ENCODE assay signal across 29 cellular contexts in genomic region chr18:47601608-47602272, GRCh38.
A peak's percentile ranks its signal among the peaks of the same experiment; 100 is the strongest.
DNase-seq lines count a peak whose midpoint lies in the region; ATAC-seq, FAIRE-seq and TF ChIP-seq lines count a peak whose summit lies in the region.
"Had no signal": no experiment of that assay in that cellular context is flagged by ENCODE, and none has a peak within 500 bp of the region (broad histone marks: within the 10 kb centered on the region; RNA-seq: fewer than 3 reads in every experiment).

No MANE protein-coding gene starts in this region.

- DNase-seq in HepG2 (ENCODE audit: low spot score) (no peak), right lobe of liver (no peak), WTC11 (ENCODE audit: low spot score) (no peak), iPS-NIHi11 (ENCODE audit: low spot score) (peak; percentile 45), vagina (ENCODE audit: extremely low spot score in 2 of 2) (peak; percentile 47 to 77), Right ventricle myocardium superior (no peak), GM19239 (ENCODE audit: insufficient read length, low spot score) (no peak), COLO829 (ENCODE audit: low spot score) (no peak)
- DNase-seq: AML-193; CD4-positive, alpha-beta T cell; COR-L47; DMS53; GM23248; HCEC 1CT; IMR-90; KG1; MG63; NCI-H1105 treated with DMSO at 0.1 percent for 48 hours; NCI-H1694 treated with DMSO at 0.1 percent for 48 hours; NCI-H2081; NCI-H446; NCI-H524 treated with DMSO at 0.1 percent for 48 hours; NCI-H82; NK-92 treated with Interleukin-12 subunit alpha and Interleukin-12 subunit beta, amount 100 ng/mL, for 24 hours; RPMI8226; SHP77 had no signal

- intact Hi-C loops in HepG2 (cut with micrococcal nuclease; ENCODE audit: unreplicated experiment): no loop called here
- intact Hi-C loops in right lobe of liver (cut with DNase I): no loop called here
- intact Hi-C loops in vagina (cut with DNase I): no loop called here
- intact Hi-C loops in Right ventricle myocardium superior (cut with DNase I): no loop called here

- H3K4me3 Mint-ChIP-seq in WTC11: no peak overlapping the region
- H3K4me3 Mint-ChIP-seq: CD4-positive, alpha-beta T cell had no signal

- TF ChIP-seq POLR2A in HepG2 (IDR thresholded peaks at IDR 0.05; ENCODE audit: insufficient read depth in 1 of 2, low read depth in 2 of 2, low read length in 2 of 2) (no peak), right lobe of liver (IDR thresholded peaks at IDR 0.05) (no peak), vagina (IDR thresholded peaks at IDR 0.05) (no peak)

- TF ChIP-seq CTCF in HepG2 (CRISPR knock-in tag; IDR thresholded peaks at IDR 0.05) (no peak), right lobe of liver (IDR thresholded peaks at IDR 0.05) (no peak), WTC11 (IDR thresholded peaks at IDR 0.05) (no peak), vagina (IDR thresholded peaks at IDR 0.05) (no peak)

- no TSS peak for BruUV-seq in HepG2 (replicated peaks; lab: Mats Ljungman, UMichigan)

- no peak for TF ChIP-seq RAD21 in HepG2 (CRISPR knock-in tag; IDR thresholded peaks at IDR 0.05)

- 31% methylated on average over 11 of the region's 13 CpGs for WGBS in HepG2 (ENCODE audit: low lambda C conversion rate)
- WGBS in right lobe of liver (ENCODE audit: insufficient coverage, low coverage, low lambda C conversion rate, missing lambda C conversion rate): 75% methylated on average over 11 of the region's 13 CpGs

- H3K4me2 ChIP-seq in HepG2 (ENCODE audit: low read depth, low read length): no peak overlapping the region
- H3K4me2 ChIP-seq: A549; BLaER1 treated with 17β-estradiol and CSF1 and Interleukin-3, amounts not matched to agents 10 nM and 100 nM had no signal

- peaks cover 5% of the 10 kb centered on the region for H3K9me3 Mint-ChIP-seq in WTC11
- H3K9me3 Mint-ChIP-seq: CD4-positive, alpha-beta T cell had no signal

- H3K27ac ChIP-seq in HepG2 (ENCODE audit: extremely low read length, insufficient read depth, low read length) (no peak overlapping the region), right lobe of liver (no peak overlapping the region), vagina (no peak overlapping the region)
- H3K27ac ChIP-seq: A549; BLaER1 treated with 17β-estradiol and CSF1 and Interleukin-3, amounts not matched to agents 10 nM and 100 nM; GM23248 had no signal

- CTCF ChIA-PET in HepG2 (lab: Yijun Ruan, JAX; ENCODE audit: low intra/inter-chr PET ratio, low total read pairs): no interaction called here
- CTCF ChIA-PET in WTC11 (lab: Charles Lee): interaction anchor here (1.0 to 1.2 kb wide), 4 partner anchors 11 to 171 kb away, joined by 3 to 7 read pairs (median 4); no protein-coding TSS in a partner anchor

- in situ Hi-C loops in HepG2 (cut with HindIII; ENCODE audit: extremely low pct_ligation_motif_present, low pct_unique_long_range_greater_than_20kb): no loop called here

- H3K27ac Mint-ChIP-seq in WTC11: no peak overlapping the region
- H3K27ac Mint-ChIP-seq: CD4-positive, alpha-beta T cell had no signal

- peak; percentile 42; the same call in 2 of the 3 replicates for ATAC-seq in HepG2
- ATAC-seq in right lobe of liver: no peak
- peak; percentile 84 for ATAC-seq in WTC11
- ATAC-seq in Right ventricle myocardium superior (ENCODE audit: poor library complexity): no peak
- ATAC-seq: A549 had no signal

- H3K27me3 ChIP-seq in HepG2 (ENCODE audit: control insufficient read depth in 1 of 2, insufficient read depth in 2 of 2, low read length in 2 of 2): no peaks in the 10 kb centered on the region
- H3K27me3 ChIP-seq in right lobe of liver: no peaks in the 10 kb centered on the region
- no peaks in the 10 kb centered on the region for H3K27me3 ChIP-seq in vagina
- H3K27me3 ChIP-seq: BLaER1 treated with 17β-estradiol and CSF1 and Interleukin-3, amounts not matched to agents 10 nM and 100 nM had no signal

- H3K36me3 ChIP-seq in HepG2 (replicated peaks in 1 of 2; ENCODE audit: control insufficient read depth in 1 of 2, insufficient read depth in 2 of 2, low read length in 2 of 2) (no peaks in the 10 kb centered on the region), right lobe of liver (no peaks in the 10 kb centered on the region), vagina (no peaks in the 10 kb centered on the region)
- H3K36me3 ChIP-seq: BLaER1 treated with 17β-estradiol and CSF1 and Interleukin-3, amounts not matched to agents 10 nM and 100 nM; MG63 had no signal

- TF ChIP-seq EP300 in HepG2 (IDR thresholded peaks at IDR 0.05; ENCODE audit: low read depth in 2 of 2, low read length in 2 of 2) (no peak), HepG2 (CRISPR knock-in tag; IDR thresholded peaks at IDR 0.05; ENCODE audit: borderline replicate concordance) (no peak)

- H2AFZ ChIP-seq in HepG2 (ENCODE audit: low read length): no peak overlapping the region
- H2AFZ ChIP-seq: GM23248 had no signal

- no peaks in the 10 kb centered on the region for H3K4me1 ChIP-seq in HepG2 (ENCODE audit: insufficient read depth, low read length)
- H3K4me1 ChIP-seq in right lobe of liver: no peaks in the 10 kb centered on the region
- no peaks in the 10 kb centered on the region for H3K4me1 ChIP-seq in vagina
- H3K4me1 ChIP-seq: A549; BLaER1 treated with 17β-estradiol and CSF1 and Interleukin-3, amounts not matched to agents 10 nM and 100 nM had no signal

- POLR2A ChIA-PET in HepG2 (lab: Yijun Ruan, JAX): no interaction called here
- POLR2A ChIA-PET in WTC11 (lab: Charles Lee): no interaction called here

- H4K20me1 ChIP-seq in HepG2 (ENCODE audit: insufficient read depth, low read length): no peaks in the 10 kb centered on the region
- H4K20me1 ChIP-seq: BLaER1 treated with 17β-estradiol and CSF1 and Interleukin-3, amounts not matched to agents 10 nM and 100 nM had no signal

- H3K9me3 ChIP-seq in HepG2 (ENCODE audit: low read length): no peaks in the 10 kb centered on the region
- H3K9me3 ChIP-seq in right lobe of liver: no peaks in the 10 kb centered on the region
- no peaks in the 10 kb centered on the region for H3K9me3 ChIP-seq in vagina
- H3K9me3 ChIP-seq: A549; BLaER1 treated with 17β-estradiol and CSF1 and Interleukin-3, amounts not matched to agents 10 nM and 100 nM; MG63 had no signal

- H3K4me3 ChIP-seq in HepG2 (replicated peaks in 1 of 3; ENCODE audit: insufficient read depth in 1 of 3, low read depth in 2 of 3, low read length in 3 of 3) (no peak overlapping the region), right lobe of liver (no peak overlapping the region), vagina (no peak overlapping the region)
- H3K4me3 ChIP-seq: A549; BLaER1 treated with 17β-estradiol and CSF1 and Interleukin-3, amounts not matched to agents 10 nM and 100 nM; GM23248; MG63 had no signal

- H3K27me3 Mint-ChIP-seq in WTC11 (ENCODE audit: low read depth): no peaks in the 10 kb centered on the region; the same call in 1 of the 2 replicates

- H3K36me3 Mint-ChIP-seq in WTC11: no peaks in the 10 kb centered on the region

- H3K79me2 ChIP-seq in HepG2 (ENCODE audit: insufficient read depth, low read length): no peaks in the 10 kb centered on the region

- FAIRE-seq in HepG2 (lab: Jason Lieb, UNC): no peak
- FAIRE-seq in GM19239 (lab: Jason Lieb, UNC): no peak
- FAIRE-seq: A549, GM18507 had no signal

- no peak overlapping the region for H3K9ac ChIP-seq in HepG2 (ENCODE audit: insufficient read depth, low read depth, low read length)
- H3K9ac ChIP-seq: BLaER1 treated with 17β-estradiol and CSF1 and Interleukin-3, amounts not matched to agents 10 nM and 100 nM; GM23248 had no signal

- peaks cover 25% of the 10 kb centered on the region for H3K4me1 Mint-ChIP-seq in WTC11

TF ChIP-seq in HepG2, 621 proteins besides CTCF, POLR2A, EP300 and RAD21:
- TF ChIP-seq ZNF674 (CRISPR knock-in tag; IDR thresholded peaks at IDR 0.05; ENCODE audit: low read depth) (no peak), ARID3A (IDR thresholded peaks at IDR 0.05; ENCODE audit: low read depth, low read length) (no peak), TOPORS (CRISPR knock-in tag; IDR thresholded peaks at IDR 0.05) (no peak), ZNF724P (CRISPR knock-in tag; IDR thresholded peaks at IDR 0.05; ENCODE audit: borderline replicate concordance) (no peak), TEAD2 (CRISPR knock-in tag; IDR thresholded peaks at IDR 0.05) (no peak), XBP1 (CRISPR knock-in tag; IDR thresholded peaks at IDR 0.05) (no peak), ZNF260 (CRISPR knock-in tag; IDR thresholded peaks at IDR 0.05; ENCODE audit: borderline replicate concordance, low read depth) (no peak)

TF ChIP-seq in WTC11, 78 proteins besides CTCF, POLR2A, EP300 and RAD21 (continues in another document):
- TF ChIP-seq ZNF396 (CRISPR knock-in tag; IDR thresholded peaks at IDR 0.05; ENCODE audit: borderline replicate concordance) (no peak), OVOL2 (CRISPR knock-in tag; IDR thresholded peaks at IDR 0.05; ENCODE audit: borderline replicate concordance) (no peak), ARID4B (CRISPR knock-in tag; IDR thresholded peaks at IDR 0.05; ENCODE audit: borderline replicate concordance) (no peak)

Comparison
In these comparisons a context has a peak if more than half of its experiments do, and no peak if none do; other contexts are left out.
1. ATAC-seq: peak in HepG2 (single experiment) and WTC11 (single experiment); none in right lobe of liver (0 of 4) and Right ventricle myocardium superior (single experiment).
2. DNase-seq: peak in iPS-NIHi11 (single experiment) and vagina (2 of 2); none in HepG2 (single experiment), right lobe of liver (0 of 3), WTC11 (single experiment), Right ventricle myocardium superior (single experiment), GM19239 (single experiment) and COLO829 (single experiment).